8 cellular contexts compared by ENCODE assay signal in genomic region chr1:46036894-46037596, GRCh38.
DNase-seq lines count a peak whose midpoint lies in the region; ATAC-seq and TF ChIP-seq lines count a peak whose summit lies in the region.

No MANE protein-coding gene starts in this region.

- H3K9me3 Mint-ChIP-seq in GM23338 = no peaks in the 10 kb centered on the region

- H3K4me2 ChIP-seq in GM23338 = 0 out of 2 replicates have a peak overlapping the region, but pooled peaks have one; percentile 23

- no peaks in the 10 kb centered on the region for H3K9me2 ChIP-seq in GM23338 (ENCODE audit: insufficient read depth)

- no peak overlapping the region for H3K27ac ChIP-seq in GM23338 (ENCODE audit: low read depth)
- H3K27ac ChIP-seq in VCaP = peak overlapping the region; percentile 83

- H3K27ac Mint-ChIP-seq in GM23338 = no peak overlapping the region

- H3K4me3 ChIP-seq in GM23338 = no peak overlapping the region

- TF ChIP-seq CTCF in GM23338 (conservative IDR thresholded peaks at IDR 0.05; ENCODE audit: low read depth in 2 of 2) = peak; percentile 95 to 99
- TF ChIP-seq CTCF in VCaP (conservative IDR thresholded peaks at IDR 0.05) = peak; percentile 95

- no peaks in the 10 kb centered on the region; the same call in 2 of the 3 replicates for H3K4me1 Mint-ChIP-seq in GM23338

- H4K20me1 ChIP-seq in GM23338 (replicated peaks; ENCODE audit: insufficient read depth) = peaks cover 4% of the 10 kb centered on the region; the same call in 1 of the 2 replicates

- H3K36me3 ChIP-seq in GM23338 (ENCODE audit: insufficient read depth) = no peaks in the 10 kb centered on the region

- no peaks in the 10 kb centered on the region for H3K79me2 ChIP-seq in GM23338 (replicated peaks; ENCODE audit: insufficient read depth)

- H3K4me3 Mint-ChIP-seq in GM23338 = no peak overlapping the region

- peaks cover 9% of the 10 kb centered on the region; the same call in 2 of the 3 replicates for H3K36me3 Mint-ChIP-seq in GM23338 (ENCODE audit: low read depth)

- no peaks in the 10 kb centered on the region for H3K27me3 ChIP-seq in GM23338 (ENCODE audit: insufficient read depth)

- 0 out of 2 replicates have a peak, but pooled peaks cover 4% of the 10 kb centered on the region for H3K4me1 ChIP-seq in GM23338 (ENCODE audit: insufficient read depth)

- no peak overlapping the region for H2AFZ ChIP-seq in GM23338

- ATAC-seq in GM23338 = peak; percentile 80
- ATAC-seq in GM18907 (IDR thresholded peaks at IDR 0.05; ENCODE audit: unreplicated experiment) = no peak

- DNase-seq in C1 segment of cervical spinal cord (lab: John Stamatoyannopoulos, UW) = peak in 12 of 14 donors; percentile 24 to 85 (median 74)
- DNase-seq in GM23338 (ENCODE audit: low spot score) = peak; percentile 92
- peak; percentile 79 for DNase-seq in NCI-H2171 treated with DMSO at 0.1 percent for 48 hours (lab: John Stamatoyannopoulos, UW)
- DNase-seq in brain pericyte (ENCODE audit: low read depth, low spot score) = peak; percentile 61
- DNase-seq in iPS-NIHi7 (ENCODE audit: extremely low spot score) = peak; percentile 92
- DNase-seq in stimulated activated CD4-positive, alpha-beta T cell treated with anti-CD3 and anti-CD28 coated beads, Interleukin-12 subunit alpha, Interleukin-12 subunit beta, amount 100 ng/mL, for 48 hours (ENCODE audit: low read depth in 2 of 3, low spot score in 1 of 3) = peak; percentile 66 to 83 (median 77)

- peaks cover 9% of the 10 kb centered on the region; the same call in 1 of the 2 replicates for H3F3A ChIP-seq in GM23338 (replicated peaks; ENCODE audit: low read depth)

- H3K27me3 Mint-ChIP-seq in GM23338 (ENCODE audit: insufficient read depth, low read depth, poor library complexity) = peaks cover 9% of the 10 kb centered on the region

TF ChIP-seq in GM23338, 12 proteins besides CTCF, POLR2A, EP300 and RAD21:
- no peak for TF ChIP-seq ETS1 (IDR thresholded peaks at IDR 0.05)
- no peak for TF ChIP-seq CREB1 (CRISPR knock-in tag; IDR thresholded peaks at IDR 0.05; ENCODE audit: low read depth)
- TF ChIP-seq EZH2 (IDR thresholded peaks at IDR 0.05; ENCODE audit: low read depth, unreplicated experiment) = no peak
- TF ChIP-seq ZNF462 (CRISPR knock-in tag; IDR thresholded peaks at IDR 0.05) = no peak
- TF ChIP-seq EZH2phosphoT487 (IDR thresholded peaks at IDR 0.05; ENCODE audit: unreplicated experiment) = no peak
- TF ChIP-seq NANOG (IDR thresholded peaks at IDR 0.05; ENCODE audit: borderline replicate concordance) = no peak
- TF ChIP-seq POLR2AphosphoS5 (IDR thresholded peaks at IDR 0.05; ENCODE audit: low read depth) = no peak; the same call in none of the 2 replicates
- no peak for TF ChIP-seq ZNF331 (CRISPR knock-in tag; IDR thresholded peaks at IDR 0.05; ENCODE audit: low read depth)
- no peak for TF ChIP-seq JUNB (IDR thresholded peaks at IDR 0.05; ENCODE audit: unreplicated experiment)
- TF ChIP-seq ZNF114 (CRISPR knock-in tag; IDR thresholded peaks at IDR 0.05) = no peak
- no peak for TF ChIP-seq REST (IDR thresholded peaks at IDR 0.05; ENCODE audit: unreplicated experiment)
- no peak for TF ChIP-seq STAT1 (IDR thresholded peaks at IDR 0.05; ENCODE audit: unreplicated experiment)
